20 cellular contexts compared by ENCODE assay signal in the genomic region with DNA sequence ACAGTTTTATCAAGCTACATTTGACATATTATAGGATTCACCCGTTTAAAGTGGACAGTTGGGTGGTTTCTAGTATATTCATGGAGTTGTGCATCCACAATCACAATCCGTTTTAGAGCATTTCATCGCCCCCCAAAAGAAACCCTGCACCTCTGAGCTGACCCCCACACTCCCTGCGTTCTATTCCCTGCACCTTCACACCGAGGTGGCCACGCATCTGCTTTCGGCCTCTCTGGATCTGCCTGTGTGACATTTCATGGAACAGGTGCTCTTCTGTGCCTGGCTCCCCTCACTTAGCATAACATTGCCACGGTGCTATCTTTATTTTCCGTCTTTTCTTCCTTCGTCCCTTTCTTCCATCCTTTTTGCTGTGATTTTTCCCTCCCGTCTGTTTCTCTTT. TPM values are rescaled to one million over a fixed set of nuclear protein-coding genes. Genes with fewer than 3 reads are reported as not detected.
DNase-seq lines count a peak whose midpoint lies in the region; ATAC-seq, FAIRE-seq and TF ChIP-seq lines count a peak whose summit lies in the region.
"Had no signal": no experiment of that assay in that cellular context is flagged by ENCODE, and none has a peak within 500 bp of the region (broad histone marks: within the 10 kb centered on the region; RNA-seq: fewer than 3 reads in every experiment).

No MANE protein-coding gene starts in this region.

- H3K4me3 ChIP-seq in CD8-positive, alpha-beta T cell (ENCODE audit: low read depth, low read length), result no peak overlapping the region
- no peak overlapping the region for H3K4me3 ChIP-seq in K562
- H3K4me3 ChIP-seq in neuronal stem cell (ENCODE audit: low read length in 2 of 2), result no peak overlapping the region
- H3K4me3 ChIP-seq: upper lobe of right lung had no signal

- intact Hi-C loops in CD14-positive monocyte (cut with micrococcal nuclease), result loop anchor here (5.0 to 10.0 kb wide), 2 partner anchors 33 to 76 kb away; partner anchors contain the start of gene HRH2 (in 2 of the 2)
- intact Hi-C loops in CD8-positive, alpha-beta T cell (cut with DNase I, micrococcal nuclease), result loop anchor here in 1 of 2 experiments (10.0 kb wide), 1 partner anchor 736 kb away; no protein-coding TSS in a partner anchor
- intact Hi-C loops in K562 (cut with micrococcal nuclease), result loop anchor here (2.0 kb wide), 1 partner anchor 156 kb away; no protein-coding TSS in a partner anchor

- no peak for DNase-seq in CD14-positive monocyte (ENCODE audit: low spot score)
- no peak for DNase-seq in CD8-positive, alpha-beta T cell
- no peak for DNase-seq in K562 (ENCODE audit: extremely low read depth in 1 of 4, low spot score in 3 of 4)
- no peak for DNase-seq in neuronal stem cell (ENCODE audit: low spot score)
- no peak for DNase-seq in HT-29 (ENCODE audit: low spot score)
- no peak for DNase-seq in COR-L47 (lab: John Stamatoyannopoulos, UW)
- DNase-seq: activated CD8-positive, alpha-beta memory T cell treated with anti-CD3 and anti-CD28 coated beads, Interleukin-2, amount 10 ng/mL, durations not matched to agents 7 days and 5 days; glutamatergic neuron; NCI-H1105 treated with DMSO at 0.1 percent for 48 hours; stimulated activated CD4-positive, alpha-beta T cell treated with anti-CD3 and anti-CD28 coated beads, Interleukin-4, amount 100 ng/mL, for 4 hours; stimulated activated naive CD8-positive, alpha-beta T cell treated with anti-CD3 and anti-CD28 coated beads, Interleukin-15, amount 100 ng/mL, for 72 hours had no signal

- peaks cover 37 to 84% of the 10 kb centered on the region in 2 donors for H3K36me3 Mint-ChIP-seq in CD14-positive monocyte
- H3K36me3 Mint-ChIP-seq in CD8-positive, alpha-beta T cell, result peaks cover 30% of the 10 kb centered on the region
- H3K36me3 Mint-ChIP-seq: activated CD8-positive, alpha-beta memory T cell treated with anti-CD3 and anti-CD28 coated beads, Interleukin-2, amount 10 ng/mL, durations not matched to agents 7 days and 5 days had no signal

- no peak for TF ChIP-seq POLR2A in K562 (conservative IDR thresholded peaks at IDR 0.05)

- no peak overlapping the region for H3K27ac ChIP-seq in CD8-positive, alpha-beta T cell (ENCODE audit: low read depth, low read length)
- H3K27ac ChIP-seq in K562 (ENCODE audit: extremely low read depth, low read depth, low read length) (no peak overlapping the region), neuronal stem cell (replicated peaks; ENCODE audit: low read length) (no peak overlapping the region)

- no peaks in the 10 kb centered on the region for H3K27me3 ChIP-seq in CD8-positive, alpha-beta T cell (ENCODE audit: insufficient read depth, low read length)
- H3K27me3 ChIP-seq in K562 (ENCODE audit: control insufficient read depth in 2 of 2, insufficient read depth in 2 of 2, low read length in 2 of 2) (peaks cover 24 to 67% of the 10 kb centered on the region in 2 experiments), neuronal stem cell (ENCODE audit: control insufficient read depth in 3 of 3, insufficient read depth in 3 of 3, low read depth in 1 of 3, low read length in 3 of 3) (peaks cover 0 to 12% (median 0%) of the 10 kb centered on the region in 3 experiments)

- H3K79me2 ChIP-seq in K562 (ENCODE audit: control insufficient read depth, insufficient read depth, low read length), result no peaks in the 10 kb centered on the region

- no peak overlapping the region for H2BK5ac ChIP-seq in neuronal stem cell (ENCODE audit: low read length)

- TF ChIP-seq EP300 in K562 (IDR thresholded peaks at IDR 0.05; ENCODE audit: low read length), result no peak

- H4K20me1 ChIP-seq in K562 (replicated peaks; ENCODE audit: control insufficient read depth, insufficient read depth, low read length), result no peaks in the 10 kb centered on the region

- FAIRE-seq in K562 (lab: Jason Lieb, UNC), result no peak
- FAIRE-seq: astrocyte, D721Med, HepG2 had no signal

- no peak overlapping the region for H2BK120ac ChIP-seq in neuronal stem cell (ENCODE audit: low read depth, low read length)

- no peaks in the 10 kb centered on the region for H3K9me3 ChIP-seq in CD8-positive, alpha-beta T cell (ENCODE audit: low read length)
- H3K9me3 ChIP-seq in K562 (replicated peaks; ENCODE audit: control insufficient read depth, insufficient read depth, low read depth, low read length), result no peaks in the 10 kb centered on the region
- H3K9me3 ChIP-seq in neuronal stem cell (replicated peaks in 1 of 2; ENCODE audit: control insufficient read depth in 2 of 2, insufficient read depth in 1 of 2, low read depth in 1 of 2, low read length in 2 of 2), result no peaks in the 10 kb centered on the region
- H3K9me3 ChIP-seq: upper lobe of right lung had no signal

- peaks cover 7% of the 10 kb centered on the region for H3K9me1 ChIP-seq in K562 (ENCODE audit: control insufficient read depth, insufficient read depth, low read length)

- no peak for TF ChIP-seq RAD21 in K562 (CRISPR knock-in tag; conservative IDR thresholded peaks at IDR 0.05 in 1 of 2, IDR thresholded peaks at IDR 0.05 in 1 of 2)

- WGBS in K562 (ENCODE audit: insufficient coverage, low coverage, missing lambda C conversion rate), result 4% methylated on average over 10 of the region's 11 CpGs
- no CpG with 5 or more reads among the region's 11 CpGs for WGBS in neuronal stem cell (ENCODE audit: extremely low coverage in 2 of 2, insufficient read length in 2 of 2, insufficient replicate concordance in 1 of 2), 2 donors

- H3K36me3 ChIP-seq in CD8-positive, alpha-beta T cell (ENCODE audit: insufficient read depth, low read length), result peaks cover 9% of the 10 kb centered on the region
- H3K36me3 ChIP-seq in K562 (ENCODE audit: control insufficient read depth, insufficient read depth, low read length), result no peaks in the 10 kb centered on the region
- no peaks in the 10 kb centered on the region for H3K36me3 ChIP-seq in neuronal stem cell (replicated peaks in 1 of 2; ENCODE audit: control insufficient read depth in 2 of 2, insufficient read depth in 2 of 2, low read length in 2 of 2)
- H3K36me3 ChIP-seq: upper lobe of right lung had no signal

- no peak overlapping the region for H2BK15ac ChIP-seq in neuronal stem cell (ENCODE audit: low read length)

- no peak overlapping the region for H2BK12ac ChIP-seq in neuronal stem cell (ENCODE audit: low read length)

- in situ Hi-C loops in K562 (cut with MboI), result no loop called here

- H3K9me3 Mint-ChIP-seq in CD14-positive monocyte, result peaks cover 0 to 9% (median 3%) of the 10 kb centered on the region in 7 donors
- H3K9me3 Mint-ChIP-seq in CD8-positive, alpha-beta T cell, result no peaks in the 10 kb centered on the region
- H3K9me3 Mint-ChIP-seq: neural crest cell; stimulated activated naive CD8-positive, alpha-beta T cell treated with anti-CD3 and anti-CD28 coated beads, Interleukin-15, amount 100 ng/mL, for 72 hours had no signal

- CTCF ChIA-PET in CD8-positive, alpha-beta T cell (lab: Charles Lee), result interaction anchor here (0.7 to 11.9 kb wide), 2 partner anchors 40 to 157 kb away, joined by 3 to 214 read pairs; no protein-coding TSS in a partner anchor
- CTCF ChIA-PET in K562 (lab: Yijun Ruan, JAX; ENCODE audit: low intra/inter-chr PET ratio), result no interaction called here

- no peak overlapping the region for H3K9ac ChIP-seq in K562 (ENCODE audit: insufficient read depth in 1 of 2, low read depth in 2 of 2, low read length in 2 of 2)
- H3K9ac ChIP-seq in neuronal stem cell (ENCODE audit: low read depth, low read length, poor library complexity), result no peak overlapping the region

- no peak overlapping the region for H3K14ac ChIP-seq in neuronal stem cell (ENCODE audit: low read length)

- no peak overlapping the region for H2AK5ac ChIP-seq in neuronal stem cell (ENCODE audit: low read depth, low read length)

- peak overlapping the region; percentile 67 to 91 for H3K4me3 Mint-ChIP-seq in CD14-positive monocyte
- no peak overlapping the region for H3K4me3 Mint-ChIP-seq in CD8-positive, alpha-beta T cell
- H3K4me3 Mint-ChIP-seq: activated CD8-positive, alpha-beta memory T cell treated with anti-CD3 and anti-CD28 coated beads, Interleukin-2, amount 10 ng/mL, durations not matched to agents 7 days and 5 days; endodermal cell; neural crest cell had no signal

- no TSS peak for BruUV-seq in K562 (replicated peaks; lab: Mats Ljungman, UMichigan)

- peak overlapping the region; percentile 36 for H3K18ac ChIP-seq in neuronal stem cell (ENCODE audit: low read length)

- H3K23ac ChIP-seq in neuronal stem cell (ENCODE audit: low read depth, low read length, poor library complexity), result no peak overlapping the region

- H3K79me1 ChIP-seq in neuronal stem cell (ENCODE audit: low read depth, low read length), result no peaks in the 10 kb centered on the region

- no peak for ATAC-seq in CD8-positive, alpha-beta T cell
- ATAC-seq in K562 (no peak), GM21515 (IDR thresholded peaks at IDR 0.05; ENCODE audit: unreplicated experiment) (no peak)
- ATAC-seq: activated CD8-positive, alpha-beta memory T cell treated with anti-CD3 and anti-CD28 coated beads, Interleukin-2, amount 10 ng/mL, durations not matched to agents 7 days and 5 days; HepG2; SK-N-SH treated with all-trans-retinoic acid at 6 μM for 48 hours; stimulated activated naive CD8-positive, alpha-beta T cell treated with anti-CD3 and anti-CD28 coated beads, Interleukin-15, amount 100 ng/mL, for 72 hours had no signal

- no peak overlapping the region for H2AFZ ChIP-seq in K562 (ENCODE audit: low read depth, low read length)
- peak overlapping the region; percentile 67 for H2AFZ ChIP-seq in neuronal stem cell (ENCODE audit: low read length)

- POLR2A ChIA-PET in CD8-positive, alpha-beta T cell (lab: Charles Lee), result no interaction called here
- POLR2A ChIA-PET in K562 (lab: Yijun Ruan, JAX), result interaction anchor here (0.7 to 1.5 kb wide), 2 partner anchors 9 to 13 kb away, joined by 5 to 7 read pairs; no protein-coding TSS in a partner anchor

- H3K4me2 ChIP-seq in K562 (ENCODE audit: insufficient read depth, low read length) (no peak overlapping the region), neuronal stem cell (ENCODE audit: insufficient read depth, low read length, poor library complexity, severe bottlenecking) (no peak overlapping the region)

- H4K91ac ChIP-seq in neuronal stem cell (ENCODE audit: low read depth, low read length, poor library complexity), result no peak overlapping the region

- H3K4me1 ChIP-seq in CD8-positive, alpha-beta T cell (ENCODE audit: insufficient read depth, low read length), result peaks cover 11% of the 10 kb centered on the region
- peaks cover 0 to 10% of the 10 kb centered on the region in 2 experiments; a peak in 3 of 5 replicates for H3K4me1 ChIP-seq in K562 (replicated peaks in 1 of 2; ENCODE audit: control insufficient read depth in 2 of 2, insufficient read depth in 2 of 2, low read length in 2 of 2)
- H3K4me1 ChIP-seq in neuronal stem cell (ENCODE audit: control insufficient read depth in 2 of 2, insufficient read depth in 1 of 2, low read depth in 1 of 2, low read length in 2 of 2), result peaks cover 0 to 9% of the 10 kb centered on the region in 2 donors
- H3K4me1 ChIP-seq: upper lobe of right lung had no signal

- peak overlapping the region; percentile 94 to 100 (median 98) for H3K27ac Mint-ChIP-seq in CD14-positive monocyte
- H3K27ac Mint-ChIP-seq in CD8-positive, alpha-beta T cell, result peak overlapping the region; percentile 78
- H3K27ac Mint-ChIP-seq: activated CD8-positive, alpha-beta memory T cell treated with anti-CD3 and anti-CD28 coated beads, Interleukin-2, amount 10 ng/mL, durations not matched to agents 7 days and 5 days; endodermal cell had no signal

- H3K27me3 Mint-ChIP-seq in CD14-positive monocyte (ENCODE audit: low read depth in 3 of 3), result peaks cover 0 to 3% (median 2%) of the 10 kb centered on the region in 3 donors
- no peaks in the 10 kb centered on the region for H3K27me3 Mint-ChIP-seq in CD8-positive, alpha-beta T cell (ENCODE audit: low read depth)
- H3K27me3 Mint-ChIP-seq: activated CD8-positive, alpha-beta memory T cell treated with anti-CD3 and anti-CD28 coated beads, Interleukin-2, amount 10 ng/mL, durations not matched to agents 7 days and 5 days; stimulated activated naive CD8-positive, alpha-beta T cell treated with anti-CD3 and anti-CD28 coated beads, Interleukin-15, amount 100 ng/mL, for 72 hours had no signal

- H4K8ac ChIP-seq in neuronal stem cell (ENCODE audit: low read depth, low read length), result no peak overlapping the region

- H3K4ac ChIP-seq in neuronal stem cell (ENCODE audit: low read length), result no peak overlapping the region

- TF ChIP-seq CTCF in CD14-positive monocyte (IDR thresholded peaks at IDR 0.05), result no peak
- TF ChIP-seq CTCF in CD8-positive, alpha-beta T cell (IDR thresholded peaks at IDR 0.05), result no peak
- TF ChIP-seq CTCF in K562 (IDR thresholded peaks at IDR 0.05 in 2 of 3, conservative IDR thresholded peaks at IDR 0.05 in 1 of 3; ENCODE audit: insufficient read depth in 2 of 3, low read depth in 1 of 3, low read length in 3 of 3), result no peak

- H3K4me1 Mint-ChIP-seq in CD14-positive monocyte, result peaks cover 96% of the 10 kb centered on the region
- H3K4me1 Mint-ChIP-seq in CD8-positive, alpha-beta T cell (ENCODE audit: low read depth), result peaks cover 25% of the 10 kb centered on the region
- H3K4me1 Mint-ChIP-seq: neural crest cell had no signal

RNA-seq across cellular contexts. Expression of gene HRH2, which starts 32.7 kb away (rescaled TPM):
- polyA plus RNA-seq in CD14-positive monocyte, result 10 to 100 TPM; 10.6 to 25.5 TPM
- total RNA-seq in CD8-positive, alpha-beta T cell, result 1 to 10 TPM; 1.4 to 1.6 TPM
- not detected in 2 replicates for total RNA-seq in K562 (2011; cell fraction: chromatin; rRNA removed; ENCODE audit: low replicate concordance)
- not detected in 2 replicates for total RNA-seq in K562 (2011; cell fraction: nucleolus; rRNA removed)
- total RNA-seq in K562 (2011; cell fraction: nucleoplasm; rRNA removed), result not detected in 2 replicates
- total RNA-seq in K562 (2014; rRNA removed), result not detected in 2 replicates
- total RNA-seq in K562 (2014; rRNA removed; fragmentation: Illumina TruSeq; extraction: Trizol), result not detected in 2 replicates
- total RNA-seq in K562 (2015; rRNA removed; fragmentation: Illumina TruSeq; extraction: Trizol), result not detected in 2 replicates
- total RNA-seq in K562 (2021), result 0.07 TPM in 1 of 2 replicates, not detected in the other
- polyA plus RNA-seq in K562 (2011; rRNA removed), result not detected in 2 replicates
- not detected in 2 replicates for polyA plus RNA-seq in K562 (2011; cell fraction: cytosol; rRNA removed)
- polyA plus RNA-seq in K562 (2011; cell fraction: nucleus; rRNA removed), result not detected in 2 replicates
- polyA plus RNA-seq in K562 (2012), result 0.05 and 0.12 TPM in 2 replicates
- 0.04 TPM in 1 of 2 replicates, not detected in the other for polyA plus RNA-seq in K562 (2014; fragmentation: Illumina TruSeq; extraction: Trizol)
- not detected for polyA plus RNA-seq in K562 (2014; fragmentation: Nextera tagmentation; extraction: Ambion mirVana)
- polyA plus RNA-seq in K562 (2014; rRNA removed), result not detected in 2 replicates
- not detected in 2 replicates for polyA minus RNA-seq in K562 (2011; rRNA and poly(A)+ RNA removed)
- not detected in 2 replicates for polyA minus RNA-seq in K562 (2011; cell fraction: cytosol; rRNA and poly(A)+ RNA removed)
- not detected in 2 replicates for polyA minus RNA-seq in K562 (2011; cell fraction: nucleus; rRNA and poly(A)+ RNA removed)
- polyA plus RNA-seq in neuronal stem cell (2013, experiment 1 of 2), result 0.59 TPM
- 0.62 TPM for polyA plus RNA-seq in neuronal stem cell (2013, experiment 2 of 2)
- not detected in 2 replicates for total RNA-seq in HT-29 (2014; rRNA removed; shearing (Covaris generic))
- total RNA-seq: fibroblast of lung, HepG2 had no signal
- polyA plus RNA-seq: HepG2 had no signal
